30 cellular contexts compared by ENCODE assay signal in the genomic region with DNA sequence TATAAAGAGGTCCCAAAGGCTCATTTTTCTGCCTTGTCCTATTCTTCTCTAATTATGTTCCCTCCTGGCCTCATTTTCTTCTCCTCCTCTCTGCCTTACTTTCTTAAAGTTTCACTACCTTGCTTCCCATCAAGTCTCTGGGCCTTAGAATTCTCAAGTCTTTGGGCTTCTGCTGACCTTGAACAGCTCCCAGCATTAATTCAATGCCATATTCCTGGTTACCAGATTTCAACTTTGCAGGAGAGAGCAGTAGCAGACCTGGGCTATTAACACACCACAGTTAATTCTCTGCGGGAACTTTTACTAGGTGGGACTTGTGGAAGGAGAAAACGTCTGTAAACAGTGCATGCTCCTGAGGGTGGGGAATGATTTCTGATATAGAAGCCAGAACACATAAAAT.
DNase-seq lines count a peak whose midpoint lies in the region; ATAC-seq and TF ChIP-seq lines count a peak whose summit lies in the region.
"Had no signal": no experiment of that assay in that cellular context is flagged by ENCODE, and none has a peak within 500 bp of the region (broad histone marks: within the 10 kb centered on the region; RNA-seq: fewer than 3 reads in every experiment).

No MANE protein-coding gene starts in this region.

- H3K27me3 ChIP-seq in iPS-18a (ENCODE audit: control insufficient read depth, insufficient read depth, low read length) (peaks cover 100% of the 10 kb centered on the region), osteoblast (ENCODE audit: insufficient read depth, low read length) (peaks cover 80% of the 10 kb centered on the region), uterus (no peaks in the 10 kb centered on the region), left lung (peaks cover 76 to 91% of the 10 kb centered on the region in 2 donors)

- H3K4me3 ChIP-seq in iPS-18a (ENCODE audit: low read length) (peak overlapping the region; percentile 54), osteoblast (ENCODE audit: insufficient read depth, low read length) (no peak overlapping the region), uterus (peak overlapping the region in 1 of 2 donors; percentile 13), left lung (no peak overlapping the region)
- H3K4me3 ChIP-seq: coronary artery, stomach had no signal

- H3K27ac ChIP-seq in iPS-18a (ENCODE audit: low read length) (no peak overlapping the region), osteoblast (ENCODE audit: low read depth, low read length) (no peak overlapping the region), uterus (peak overlapping the region; percentile 90 to 93), left lung (no peak overlapping the region)
- H3K27ac ChIP-seq: C4-2B, foreskin keratinocyte, RWPE1 had no signal

- peaks cover 2% of the 10 kb centered on the region for H4K20me1 ChIP-seq in osteoblast (ENCODE audit: insufficient read depth, low read length)

- TF ChIP-seq CTCF in brain (conservative IDR thresholded peaks at IDR 0.05), result no peak
- no peak for TF ChIP-seq CTCF in osteoblast (IDR thresholded peaks at IDR 0.05; ENCODE audit: extremely low read depth, low read depth, low read length)
- no peak for TF ChIP-seq CTCF in uterus (IDR thresholded peaks at IDR 0.05)
- TF ChIP-seq CTCF in GM10266 (IDR thresholded peaks at IDR 0.05; ENCODE audit: control insufficient read depth, insufficient read depth, low read depth, missing control alignments), result no peak
- no peak for TF ChIP-seq CTCF in left lung (IDR thresholded peaks at IDR 0.05)

- H3K27me3 Mint-ChIP-seq in brain, result peaks cover 39% of the 10 kb centered on the region

- H3K27ac Mint-ChIP-seq in brain, result peak overlapping the region; percentile 89 to 97 (median 95)
- H3K27ac Mint-ChIP-seq: activated CD4-positive, alpha-beta memory T cell treated with anti-CD3 and anti-CD28 coated beads for 36 hours; activated naive CD4-positive, alpha-beta T cell treated with anti-CD3 and anti-CD28 coated beads, Interleukin-2, amount 10 ng/mL, durations not matched to agents 7 days and 5 days; activated T-helper 1 cell treated with anti-CD3 and anti-CD28 coated beads, Interleukin-12 subunit alpha, Interleukin-12 subunit beta, Interleukin-2, Interleukin-4 antibody, amounts not matched to agents 30 ng/mL and 10 ng/mL and 1 ng/mL, durations not matched to agents 14 hours and 24 hours and 36 hours; effector memory CD8-positive, alpha-beta T cell; T-helper 1 cell treated with Interleukin-12 subunit alpha and Interleukin-12 subunit beta and Interleukin-4 antibody, amounts not matched to agents 30 μg/mL and 1 μg/mL, for 36 hours had no signal

- H3K9me3 ChIP-seq in iPS-18a (ENCODE audit: control insufficient read depth, low read depth, low read length) (no peaks in the 10 kb centered on the region), osteoblast (ENCODE audit: low read depth, low read length) (no peaks in the 10 kb centered on the region), uterus (no peaks in the 10 kb centered on the region), left lung (no peaks in the 10 kb centered on the region)
- H3K9me3 ChIP-seq: stomach had no signal

- DNase-seq in osteoblast (ENCODE audit: insufficient read length, low spot score, missing footprints) (peak; percentile 53), uterus (no peak), GM10266 (ENCODE audit: extremely low spot score) (no peak), left lung (no peak), islet precursor cell (no peak)
- DNase-seq: activated CD4-positive, alpha-beta memory T cell treated with anti-CD3 and anti-CD28 coated beads for 36 hours; activated CD4-positive, CD25-positive, alpha-beta regulatory T cell treated with anti-CD3 and anti-CD28 coated beads, Interleukin-2, amount 50 U/mL, for 72 hours; activated CD8-positive, alpha-beta memory T cell treated with anti-CD3 and anti-CD28 coated beads, Interleukin-2, amount 50 U/mL, for 4 hours; activated naive CD4-positive, alpha-beta T cell treated with anti-CD3 and anti-CD28 coated beads, Interleukin-2, amount 10 ng/mL, durations not matched to agents 7 days and 5 days; amniotic stem cell; DMS79; effector memory CD8-positive, alpha-beta T cell; foreskin keratinocyte; GDM1; HCEC 1CT; Kasumi-1; MV-4-11; NCI-H1436 treated with DMSO at 0.1 percent for 48 hours; NCI-H345; NCI-H748 treated with DMSO at 0.1 percent for 48 hours; stomach; trophoblast cell had no signal

- H3K9me3 Mint-ChIP-seq in brain, result peaks cover 0 to 6% (median 0%) of the 10 kb centered on the region in 5 experiments
- H3K9me3 Mint-ChIP-seq: activated CD4-positive, alpha-beta memory T cell treated with anti-CD3 and anti-CD28 coated beads for 36 hours; activated naive CD4-positive, alpha-beta T cell treated with anti-CD3 and anti-CD28 coated beads, Interleukin-2, amount 10 ng/mL, durations not matched to agents 7 days and 5 days; activated T-helper 1 cell treated with anti-CD3 and anti-CD28 coated beads, Interleukin-12 subunit alpha, Interleukin-12 subunit beta, Interleukin-2, Interleukin-4 antibody, amounts not matched to agents 30 ng/mL and 10 ng/mL and 1 ng/mL, durations not matched to agents 14 hours and 24 hours and 36 hours; T-helper 1 cell treated with Interleukin-12 subunit alpha and Interleukin-12 subunit beta and Interleukin-4 antibody, amounts not matched to agents 30 μg/mL and 1 μg/mL, for 36 hours had no signal

- TF ChIP-seq POLR2A in uterus (IDR thresholded peaks at IDR 0.05), result no peak

- no peak overlapping the region for H2AFZ ChIP-seq in osteoblast (ENCODE audit: low read length)

- H3K9ac ChIP-seq in iPS-18a (ENCODE audit: low read length), result no peak overlapping the region

- H3K36me3 ChIP-seq in iPS-18a (ENCODE audit: control insufficient read depth, low read depth, low read length), result no peaks in the 10 kb centered on the region
- H3K36me3 ChIP-seq in osteoblast (ENCODE audit: insufficient read depth, low read length), result no peaks in the 10 kb centered on the region
- H3K36me3 ChIP-seq in uterus, result no peaks in the 10 kb centered on the region
- no peaks in the 10 kb centered on the region for H3K36me3 ChIP-seq in left lung
- H3K36me3 ChIP-seq: stomach had no signal

- peaks cover 57% of the 10 kb centered on the region for H3K4me1 ChIP-seq in iPS-18a (ENCODE audit: control insufficient read depth, low read depth, low read length)
- peaks cover 21% of the 10 kb centered on the region for H3K4me1 ChIP-seq in osteoblast (ENCODE audit: insufficient read depth, low read length)
- H3K4me1 ChIP-seq in uterus, result no peaks in the 10 kb centered on the region
- peaks cover 9 to 11% of the 10 kb centered on the region in 2 donors for H3K4me1 ChIP-seq in left lung
- H3K4me1 ChIP-seq: foreskin keratinocyte had no signal

- no peaks in the 10 kb centered on the region for H3K79me2 ChIP-seq in osteoblast (ENCODE audit: insufficient read depth, low read length)

- H3K4me3 Mint-ChIP-seq in brain, result peak overlapping the region; percentile 82 to 87 (median 84)
- H3K4me3 Mint-ChIP-seq: activated CD4-positive, alpha-beta memory T cell treated with anti-CD3 and anti-CD28 coated beads for 36 hours; activated naive CD4-positive, alpha-beta T cell treated with anti-CD3 and anti-CD28 coated beads, Interleukin-2, amount 10 ng/mL, durations not matched to agents 7 days and 5 days; activated T-helper 1 cell treated with anti-CD3 and anti-CD28 coated beads, Interleukin-12 subunit alpha, Interleukin-12 subunit beta, Interleukin-2, Interleukin-4 antibody, amounts not matched to agents 30 ng/mL and 10 ng/mL and 1 ng/mL, durations not matched to agents 14 hours and 24 hours and 36 hours; effector memory CD8-positive, alpha-beta T cell; T-helper 1 cell treated with Interleukin-12 subunit alpha and Interleukin-12 subunit beta and Interleukin-4 antibody, amounts not matched to agents 30 μg/mL and 1 μg/mL, for 36 hours had no signal

- H3K4me2 ChIP-seq in osteoblast (ENCODE audit: insufficient read depth, low read length), result no peak overlapping the region

- H3K36me3 Mint-ChIP-seq in brain, result peaks cover 4% of the 10 kb centered on the region
- H3K36me3 Mint-ChIP-seq: activated CD4-positive, alpha-beta memory T cell treated with anti-CD3 and anti-CD28 coated beads for 36 hours had no signal

- intact Hi-C loops in uterus (cut with DNase I; ENCODE audit: low total_unique reads) (loop anchor here (5.0 kb wide), 1 partner anchor 212 kb away; no protein-coding TSS in a partner anchor), left lung (cut with DNase I) (no loop called here)

- no peak for ATAC-seq in left lung
- ATAC-seq: effector memory CD8-positive, alpha-beta T cell; foreskin keratinocyte; HepG2 had no signal

- H3K4me1 Mint-ChIP-seq in brain, result peaks cover 94% of the 10 kb centered on the region
- H3K4me1 Mint-ChIP-seq: activated naive CD4-positive, alpha-beta T cell treated with anti-CD3 and anti-CD28 coated beads, Interleukin-2, amount 10 ng/mL, durations not matched to agents 7 days and 5 days had no signal

Comparison
In these comparisons a context has a peak if more than half of its experiments do, and no peak if none do; other contexts are left out.
1. H3K27ac ChIP-seq: peak in uterus (2 of 2); none in iPS-18a (single experiment), osteoblast (single experiment) and left lung (0 of 2).